In the genomic region with DNA sequence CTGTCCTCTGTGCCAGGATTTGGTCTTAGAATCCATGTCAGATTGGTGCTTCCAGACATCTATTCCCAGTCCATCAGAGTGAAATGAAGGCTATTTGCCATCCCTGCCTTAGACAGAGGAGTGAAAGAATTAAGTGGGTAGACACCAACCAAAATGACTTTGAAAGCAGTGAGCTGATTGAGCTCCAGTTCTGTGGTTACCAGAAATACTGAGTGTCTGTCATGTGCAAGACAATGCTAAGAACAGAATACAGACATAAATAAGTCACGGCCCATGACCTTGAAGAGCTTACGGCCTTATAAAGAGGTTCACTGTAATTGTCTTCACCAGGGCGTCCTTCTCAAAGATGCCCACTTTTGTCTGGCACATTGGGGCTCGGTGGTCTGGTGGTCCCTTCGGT, we compare ENCODE assay signal across 14 cellular contexts. TPM values are rescaled to one million over a fixed set of nuclear protein-coding genes. Genes with fewer than 3 reads are reported as not detected.
"Had no signal": no experiment of that assay in that cellular context is flagged by ENCODE, and none has a peak within 500 bp of the region (broad histone marks: within the 10 kb centered on the region; RNA-seq: fewer than 3 reads in every experiment).

No MANE protein-coding gene starts in this region.

- H3K4me3 ChIP-seq: heart right ventricle, skin epidermis, tibial nerve had no signal

- DNase-seq: activated naive CD8-positive, alpha-beta T cell treated with anti-CD3 and anti-CD28 coated beads, Interleukin-2, amount 10 ng/mL, durations not matched to agents 7 days and 5 days; activated T-cell treated with anti-CD3 and anti-CD28 coated beads, Interleukin-2, amount 50 U/mL, for 1 hour; aorta; heart right ventricle; mammary epithelial cell; natural killer cell; posterior cingulate gyrus; stimulated activated CD4-positive, alpha-beta T cell treated with anti-CD3 and anti-CD28 coated beads, Interleukin-4, amount 100 ng/mL, for 4 hours had no signal

- ATAC-seq: heart right ventricle, left lobe of liver, natural killer cell had no signal

- H3K4me1 ChIP-seq: heart right ventricle, tibial nerve had no signal

- H3K27ac Mint-ChIP-seq: activated naive CD8-positive, alpha-beta T cell treated with anti-CD3 and anti-CD28 coated beads, Interleukin-2, amount 10 ng/mL, durations not matched to agents 7 days and 5 days; natural killer cell; T-helper 2 cell treated with Interferon-gamma antibody and Interleukin-4, amounts not matched to agents 5 μg/mL and 100 μg/mL, for 36 hours had no signal

- H3K4me3 Mint-ChIP-seq: activated naive CD8-positive, alpha-beta T cell treated with anti-CD3 and anti-CD28 coated beads, Interleukin-2, amount 10 ng/mL, durations not matched to agents 7 days and 5 days; natural killer cell; T-helper 2 cell treated with Interferon-gamma antibody and Interleukin-4, amounts not matched to agents 5 μg/mL and 100 μg/mL, for 36 hours had no signal

- H3K27ac ChIP-seq: heart right ventricle, skin epidermis, tibial nerve had no signal

- H3K27me3 Mint-ChIP-seq: activated naive CD8-positive, alpha-beta T cell treated with anti-CD3 and anti-CD28 coated beads, Interleukin-2, amount 10 ng/mL, durations not matched to agents 7 days and 5 days had no signal

- H3K27me3 ChIP-seq: heart right ventricle, tibial nerve had no signal

- H3K9me3 ChIP-seq: heart right ventricle, tibial nerve had no signal

- H3K9me3 Mint-ChIP-seq: activated naive CD8-positive, alpha-beta T cell treated with anti-CD3 and anti-CD28 coated beads, Interleukin-2, amount 10 ng/mL, durations not matched to agents 7 days and 5 days; natural killer cell; T-helper 2 cell treated with Interferon-gamma antibody and Interleukin-4, amounts not matched to agents 5 μg/mL and 100 μg/mL, for 36 hours had no signal

RNA-seq across cellular contexts. Expression of gene MANSC4, which starts 21.6 kb away (rescaled TPM):
- total RNA-seq: activated naive CD8-positive, alpha-beta T cell treated with anti-CD3 and anti-CD28 coated beads, Interleukin-2, amount 10 ng/mL, durations not matched to agents 7 days and 5 days; aorta; endothelial cell of umbilical vein; heart right ventricle; left lobe of liver; mammary epithelial cell; mononuclear cell; natural killer cell had no signal
- polyA plus RNA-seq: endothelial cell of umbilical vein, heart right ventricle had no signal
